In genomic region chr2:157875720-157876065, GRCh38 we compare ENCODE assay signal across 8 cellular contexts. TPM values are rescaled to one million over a fixed set of nuclear protein-coding genes. Genes with fewer than 3 reads are reported as not detected.
A peak's percentile ranks its signal among the peaks of the same experiment; 100 is the strongest.
DNase-seq lines count a peak whose midpoint lies in the region; ATAC-seq and TF ChIP-seq lines count a peak whose summit lies in the region.

No MANE protein-coding gene starts in this region.

- DNase-seq in D341Med (ENCODE audit: low spot score): peak; percentile 76
- no peak for DNase-seq in HL-60 (ENCODE audit: low read depth in 1 of 2, low spot score in 1 of 2)
- peak; percentile 82 for DNase-seq in activated CD8-positive, alpha-beta memory T cell treated with anti-CD3 and anti-CD28 coated beads, Interleukin-2, amount 50 U/mL, for 48 hours
- DNase-seq in neural crest cell (ENCODE audit: low read depth, low spot score): peak; percentile 36
- DNase-seq in middle frontal gyrus (ENCODE audit: extremely low spot score, low spot score): no peak
- no peak for DNase-seq in HPDE6-E6E7 (ENCODE audit: extremely low spot score)

- WGBS in esophagus, 2 donors: 0 to 1% methylated on average over 15 to 49 of the region's 49 CpGs

- H3K9me3 ChIP-seq in esophagus (ENCODE audit: control insufficient read depth in 2 of 2, insufficient read depth in 1 of 2, low read depth in 1 of 2, low read length in 1 of 2): no peaks in the 10 kb centered on the region

- H3K36me3 Mint-ChIP-seq in neural crest cell (ENCODE audit: low read depth): no peaks in the 10 kb centered on the region

- H3K9me3 Mint-ChIP-seq in neural crest cell: no peaks in the 10 kb centered on the region

- no peaks in the 10 kb centered on the region for H3K36me3 ChIP-seq in esophagus (ENCODE audit: control insufficient read depth in 2 of 2, insufficient read depth in 2 of 2, low read length in 1 of 2)

- H3K4me3 Mint-ChIP-seq in neural crest cell: peak overlapping the region; percentile 98

- H3K27me3 ChIP-seq in HL-60 (ENCODE audit: insufficient read depth, poor library complexity, severe bottlenecking) (peaks cover 20% of the 10 kb centered on the region), esophagus (ENCODE audit: control insufficient read depth in 1 of 2, insufficient read depth in 2 of 2, low read length in 2 of 2) (no peaks in the 10 kb centered on the region)

- H3K4me1 Mint-ChIP-seq in neural crest cell: peaks cover 27% of the 10 kb centered on the region

- H3K27me3 Mint-ChIP-seq in neural crest cell (ENCODE audit: low read depth): peaks cover 41% of the 10 kb centered on the region

- H3K4me1 ChIP-seq in esophagus (ENCODE audit: control insufficient read depth in 2 of 2, insufficient read depth in 2 of 2, low read length in 1 of 2): peaks cover 0 to 5% of the 10 kb centered on the region in 2 donors

- no peak overlapping the region for H3K27ac Mint-ChIP-seq in neural crest cell (ENCODE audit: unreplicated experiment)

- ATAC-seq in GM21423 (IDR thresholded peaks at IDR 0.05; ENCODE audit: unreplicated experiment): peak; percentile 40

- H3K4me3 ChIP-seq in HL-60 (replicated peaks; ENCODE audit: insufficient read depth, low read length): peak overlapping the region; percentile 73
- peak overlapping the region; percentile 92 to 95 for H3K4me3 ChIP-seq in esophagus (ENCODE audit: low read depth in 1 of 2, low read length in 2 of 2)

- TF ChIP-seq CTCF in HL-60 (IDR thresholded peaks at IDR 0.05; ENCODE audit: insufficient read depth, low read length): no peak
- no peak for TF ChIP-seq CTCF in neural crest cell (conservative IDR thresholded peaks at IDR 0.05)

- H3K27ac ChIP-seq in HL-60 (replicated peaks) (no peak overlapping the region), esophagus (ENCODE audit: low read depth in 2 of 2, low read length in 1 of 2) (peak overlapping the region; percentile 94 to 98)

RNA-seq across cellular contexts. Expression of gene ACVR1, which starts 0.4 kb away (rescaled TPM):
- polyA plus RNA-seq in esophagus: 1 to 10 TPM; 1.8 to 5.9 TPM
- 12.2 and 12.5 TPM in 2 replicates for total RNA-seq in neural crest cell

Comparison
In these comparisons a context has a peak if more than half of its experiments do, and no peak if none do; other contexts are left out.
1. DNase-seq: peak in D341Med (single experiment), activated CD8-positive, alpha-beta memory T cell treated with anti-CD3 and anti-CD28 coated beads, Interleukin-2, amount 50 U/mL, for 48 hours (single experiment) and neural crest cell (single experiment); none in HL-60 (0 of 2), middle frontal gyrus (single experiment) and HPDE6-E6E7 (single experiment).